Comparison of ENCODE assay signal across 1 cellular context in the genomic region with DNA sequence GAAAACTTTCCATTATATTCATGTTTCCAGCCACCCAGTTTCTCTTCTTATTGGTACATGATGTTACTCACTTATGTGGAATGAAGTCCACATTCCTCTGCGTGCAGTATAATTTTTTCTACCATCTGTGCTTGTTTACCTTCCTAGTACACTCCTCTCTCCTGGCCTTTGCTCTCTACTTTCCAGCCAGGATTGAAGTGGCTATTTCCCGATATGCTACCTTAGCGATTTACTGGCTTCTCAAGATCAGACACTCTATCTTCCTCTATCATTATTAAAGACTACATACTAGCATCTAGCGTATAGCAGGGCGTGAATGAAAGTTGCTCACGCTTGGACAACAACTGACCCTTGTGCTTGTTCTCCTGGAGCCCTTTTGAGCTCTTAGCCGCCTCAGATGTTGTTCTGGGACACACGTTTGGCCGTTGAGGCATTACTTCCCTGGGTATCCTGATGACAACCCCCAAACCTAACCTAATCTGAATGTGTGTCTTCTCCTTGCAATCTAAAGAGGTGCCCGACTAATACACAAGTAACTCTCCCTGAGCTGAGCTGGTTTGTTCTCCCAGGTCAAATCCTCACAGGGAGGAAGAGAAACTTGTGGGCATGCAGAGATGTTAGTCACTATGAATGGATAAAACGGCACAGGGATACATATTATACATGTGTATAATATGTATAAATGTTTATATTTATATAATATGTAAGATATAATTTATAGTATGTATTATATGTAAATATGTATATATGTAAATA.
A peak's percentile ranks its signal among the peaks of the same experiment; 100 is the strongest.
TF ChIP-seq lines count a peak whose summit lies in the region.

No MANE protein-coding gene starts in this region.

TF ChIP-seq in HepG2, 621 proteins besides CTCF, POLR2A, EP300 and RAD21 (continued from another document and continues in another):
- TF ChIP-seq PITX1 (CRISPR knock-in tag; IDR thresholded peaks at IDR 0.05), result no peak
- TF ChIP-seq ZNF724P (CRISPR knock-in tag; IDR thresholded peaks at IDR 0.05; ENCODE audit: borderline replicate concordance), result no peak
- TF ChIP-seq, protein P1, sequence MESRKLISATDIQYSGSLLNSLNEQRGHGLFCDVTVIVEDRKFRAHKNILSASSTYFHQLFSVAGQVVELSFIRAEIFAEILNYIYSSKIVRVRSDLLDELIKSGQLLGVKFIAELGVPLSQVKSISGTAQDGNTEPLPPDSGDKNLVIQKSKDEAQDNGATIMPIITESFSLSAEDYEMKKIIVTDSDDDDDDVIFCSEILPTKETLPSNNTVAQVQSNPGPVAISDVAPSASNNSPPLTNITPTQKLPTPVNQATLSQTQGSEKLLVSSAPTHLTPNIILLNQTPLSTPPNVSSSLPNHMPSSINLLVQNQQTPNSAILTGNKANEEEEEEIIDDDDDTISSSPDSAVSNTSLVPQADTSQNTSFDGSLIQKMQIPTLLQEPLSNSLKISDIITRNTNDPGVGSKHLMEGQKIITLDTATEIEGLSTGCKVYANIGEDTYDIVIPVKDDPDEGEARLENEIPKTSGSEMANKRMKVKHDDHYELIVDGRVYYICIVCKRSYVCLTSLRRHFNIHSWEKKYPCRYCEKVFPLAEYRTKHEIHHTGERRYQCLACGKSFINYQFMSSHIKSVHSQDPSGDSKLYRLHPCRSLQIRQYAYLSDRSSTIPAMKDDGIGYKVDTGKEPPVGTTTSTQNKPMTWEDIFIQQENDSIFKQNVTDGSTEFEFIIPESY (CRISPR knock-in tag; IDR thresholded peaks at IDR 0.05), result no peak
- no peak for TF ChIP-seq GABPB1 (CRISPR knock-in tag; IDR thresholded peaks at IDR 0.05)
- TF ChIP-seq TEAD3 (CRISPR knock-in tag; optimal IDR thresholded peaks at IDR 0.05; ENCODE audit: borderline replicate concordance), result peak; percentile 97
- TF ChIP-seq MAF1 (CRISPR knock-in tag; IDR thresholded peaks at IDR 0.05; ENCODE audit: borderline replicate concordance), result no peak
- TF ChIP-seq CENPBD1 (CRISPR knock-in tag; IDR thresholded peaks at IDR 0.05; ENCODE audit: borderline replicate concordance, low read depth), result no peak
- no peak for TF ChIP-seq YY1 (IDR thresholded peaks at IDR 0.05; ENCODE audit: insufficient read depth, insufficient replicate concordance, low read depth, low read length)
- no peak for TF ChIP-seq ZNF367 (CRISPR knock-in tag; IDR thresholded peaks at IDR 0.05; ENCODE audit: borderline replicate concordance)
- no peak for TF ChIP-seq SMC3 (IDR thresholded peaks at IDR 0.05; ENCODE audit: low read length)
- TF ChIP-seq ZZZ3 (CRISPR knock-in tag; IDR thresholded peaks at IDR 0.05; ENCODE audit: borderline replicate concordance), result no peak
- TF ChIP-seq, protein P2, sequence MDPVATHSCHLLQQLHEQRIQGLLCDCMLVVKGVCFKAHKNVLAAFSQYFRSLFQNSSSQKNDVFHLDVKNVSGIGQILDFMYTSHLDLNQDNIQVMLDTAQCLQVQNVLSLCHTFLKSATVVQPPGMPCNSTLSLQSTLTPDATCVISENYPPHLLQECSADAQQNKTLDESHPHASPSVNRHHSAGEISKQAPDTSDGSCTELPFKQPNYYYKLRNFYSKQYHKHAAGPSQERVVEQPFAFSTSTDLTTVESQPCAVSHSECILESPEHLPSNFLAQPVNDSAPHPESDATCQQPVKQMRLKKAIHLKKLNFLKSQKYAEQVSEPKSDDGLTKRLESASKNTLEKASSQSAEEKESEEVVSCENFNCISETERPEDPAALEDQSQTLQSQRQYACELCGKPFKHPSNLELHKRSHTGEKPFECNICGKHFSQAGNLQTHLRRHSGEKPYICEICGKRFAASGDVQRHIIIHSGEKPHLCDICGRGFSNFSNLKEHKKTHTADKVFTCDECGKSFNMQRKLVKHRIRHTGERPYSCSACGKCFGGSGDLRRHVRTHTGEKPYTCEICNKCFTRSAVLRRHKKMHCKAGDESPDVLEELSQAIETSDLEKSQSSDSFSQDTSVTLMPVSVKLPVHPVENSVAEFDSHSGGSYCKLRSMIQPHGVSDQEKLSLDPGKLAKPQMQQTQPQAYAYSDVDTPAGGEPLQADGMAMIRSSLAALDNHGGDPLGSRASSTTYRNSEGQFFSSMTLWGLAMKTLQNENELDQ (CRISPR knock-in tag; IDR thresholded peaks at IDR 0.05; ENCODE audit: borderline replicate concordance), result no peak
- no peak for TF ChIP-seq TBL1XR1 (IDR thresholded peaks at IDR 0.05; ENCODE audit: borderline replicate concordance, low read length, partially characterized antibody)
- TF ChIP-seq PATZ1 (CRISPR knock-in tag; IDR thresholded peaks at IDR 0.05), result 0 out of 2 replicates have a peak, but pooled peaks have one; percentile 15
- no peak for TF ChIP-seq ZNF264 (CRISPR knock-in tag; IDR thresholded peaks at IDR 0.05)
- TF ChIP-seq SUZ12 (IDR thresholded peaks at IDR 0.05; ENCODE audit: low read depth, low read length), result no peak
- no peak for TF ChIP-seq ARNT2 (CRISPR knock-in tag; IDR thresholded peaks at IDR 0.05; ENCODE audit: low read depth)
- TF ChIP-seq ZNF737 (CRISPR knock-in tag; IDR thresholded peaks at IDR 0.05; ENCODE audit: borderline replicate concordance), result no peak
- TF ChIP-seq NFE2L1 (CRISPR knock-in tag; IDR thresholded peaks at IDR 0.05; ENCODE audit: borderline replicate concordance), result no peak
- TF ChIP-seq XRCC5 (optimal IDR thresholded peaks at IDR 0.05; ENCODE audit: low read length), result no peak
- TF ChIP-seq ESRRA (CRISPR knock-in tag; IDR thresholded peaks at IDR 0.05; ENCODE audit: low read depth), result no peak
- TF ChIP-seq LRRFIP1 (CRISPR knock-in tag; conservative IDR thresholded peaks at IDR 0.05), result no peak
- TF ChIP-seq ISX (CRISPR knock-in tag; conservative IDR thresholded peaks at IDR 0.05), result no peak
- TF ChIP-seq ZNF143 (CRISPR knock-in tag; IDR thresholded peaks at IDR 0.05), result no peak
- peak; percentile 70; the same call in 1 of the 2 replicates for TF ChIP-seq ZKSCAN8 (CRISPR knock-in tag; IDR thresholded peaks at IDR 0.05; ENCODE audit: borderline replicate concordance)
- TF ChIP-seq MBNL3 (CRISPR knock-in tag; conservative IDR thresholded peaks at IDR 0.05), result no peak
- TF ChIP-seq CAMTA2 (CRISPR knock-in tag; IDR thresholded peaks at IDR 0.05; ENCODE audit: borderline replicate concordance), result no peak
- no peak for TF ChIP-seq IKZF4 (CRISPR knock-in tag; IDR thresholded peaks at IDR 0.05; ENCODE audit: borderline replicate concordance, low read depth, not compliant biosample characterization)
- TF ChIP-seq PRDM15 (CRISPR knock-in tag; IDR thresholded peaks at IDR 0.05), result no peak
- no peak for TF ChIP-seq RAD51 (IDR thresholded peaks at IDR 0.05; ENCODE audit: borderline replicate concordance)
- no peak for TF ChIP-seq ZNF777 (CRISPR knock-in tag; IDR thresholded peaks at IDR 0.05)
- no peak for TF ChIP-seq NFAT5 (CRISPR knock-in tag; IDR thresholded peaks at IDR 0.05)
- TF ChIP-seq, protein P3, sequence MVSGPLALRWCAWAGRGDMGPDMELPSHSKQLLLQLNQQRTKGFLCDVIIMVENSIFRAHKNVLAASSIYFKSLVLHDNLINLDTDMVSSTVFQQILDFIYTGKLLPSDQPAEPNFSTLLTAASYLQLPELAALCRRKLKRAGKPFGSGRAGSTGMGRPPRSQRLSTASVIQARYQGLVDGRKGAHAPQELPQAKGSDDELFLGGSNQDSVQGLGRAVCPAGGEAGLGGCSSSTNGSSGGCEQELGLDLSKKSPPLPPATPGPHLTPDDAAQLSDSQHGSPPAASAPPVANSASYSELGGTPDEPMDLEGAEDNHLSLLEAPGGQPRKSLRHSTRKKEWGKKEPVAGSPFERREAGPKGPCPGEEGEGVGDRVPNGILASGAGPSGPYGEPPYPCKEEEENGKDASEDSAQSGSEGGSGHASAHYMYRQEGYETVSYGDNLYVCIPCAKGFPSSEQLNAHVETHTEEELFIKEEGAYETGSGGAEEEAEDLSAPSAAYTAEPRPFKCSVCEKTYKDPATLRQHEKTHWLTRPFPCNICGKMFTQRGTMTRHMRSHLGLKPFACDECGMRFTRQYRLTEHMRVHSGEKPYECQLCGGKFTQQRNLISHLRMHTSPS (CRISPR knock-in tag; IDR thresholded peaks at IDR 0.05; ENCODE audit: low read depth), result no peak
- no peak for TF ChIP-seq ZFAT (CRISPR knock-in tag; conservative IDR thresholded peaks at IDR 0.05)
- TF ChIP-seq ZBTB1 (CRISPR knock-in tag; IDR thresholded peaks at IDR 0.05; ENCODE audit: borderline replicate concordance), result no peak
- no peak for TF ChIP-seq ZNF891 (CRISPR knock-in tag; IDR thresholded peaks at IDR 0.05)
